In genomic region chr6:87926687-87927086, GRCh38 we compare ENCODE assay signal across 1 cellular context.
TF ChIP-seq lines count a peak whose summit lies in the region.

No MANE protein-coding gene starts in this region.

TF ChIP-seq in GM12878, 131 proteins besides CTCF, POLR2A, EP300 and RAD21:
- TF ChIP-seq ZBTB11 (CRISPR knock-in tag; IDR thresholded peaks at IDR 0.05), result no peak
- peak; percentile 43; the same call in 1 of the 2 replicates for TF ChIP-seq RUNX3 (IDR thresholded peaks at IDR 0.05; ENCODE audit: low read length)
- no peak for TF ChIP-seq REST (IDR thresholded peaks at IDR 0.05; ENCODE audit: low read depth, low read length)
